In the genomic region with DNA sequence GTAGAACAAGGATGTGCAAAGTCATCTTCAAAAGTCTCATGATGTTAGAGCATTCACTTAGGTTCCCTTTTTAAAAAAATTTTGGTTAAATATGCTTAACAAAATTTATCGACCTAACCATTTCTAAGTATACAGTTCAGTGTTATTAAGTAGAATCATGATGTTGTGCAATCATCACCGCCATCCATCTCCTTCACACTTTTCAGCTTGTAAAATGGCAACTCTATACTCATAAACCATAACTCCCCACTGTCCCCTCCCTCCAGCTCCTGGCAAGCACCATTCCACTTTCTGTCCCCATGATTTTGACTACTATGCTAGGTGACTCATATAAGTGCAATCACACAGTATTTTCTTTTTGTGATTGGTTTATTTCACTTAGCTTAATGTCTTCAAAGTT, we compare ENCODE assay signal across 3 cellular contexts.
TF ChIP-seq lines count a peak whose summit lies in the region.

No MANE protein-coding gene starts in this region.

TF ChIP-seq in HepG2, 621 proteins besides CTCF, POLR2A, EP300 and RAD21 (continued from another document):
- TF ChIP-seq, protein P1, sequence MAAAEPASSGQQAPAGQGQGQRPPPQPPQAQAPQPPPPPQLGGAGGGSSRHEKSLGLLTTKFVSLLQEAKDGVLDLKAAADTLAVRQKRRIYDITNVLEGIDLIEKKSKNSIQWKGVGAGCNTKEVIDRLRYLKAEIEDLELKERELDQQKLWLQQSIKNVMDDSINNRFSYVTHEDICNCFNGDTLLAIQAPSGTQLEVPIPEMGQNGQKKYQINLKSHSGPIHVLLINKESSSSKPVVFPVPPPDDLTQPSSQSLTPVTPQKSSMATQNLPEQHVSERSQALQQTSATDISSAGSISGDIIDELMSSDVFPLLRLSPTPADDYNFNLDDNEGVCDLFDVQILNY (CRISPR knock-in tag; conservative IDR thresholded peaks at IDR 0.05): no peak

TF ChIP-seq in Ishikawa, 13 proteins besides CTCF, POLR2A, EP300 and RAD21 (continued from another document):
- TF ChIP-seq, protein P2, sequence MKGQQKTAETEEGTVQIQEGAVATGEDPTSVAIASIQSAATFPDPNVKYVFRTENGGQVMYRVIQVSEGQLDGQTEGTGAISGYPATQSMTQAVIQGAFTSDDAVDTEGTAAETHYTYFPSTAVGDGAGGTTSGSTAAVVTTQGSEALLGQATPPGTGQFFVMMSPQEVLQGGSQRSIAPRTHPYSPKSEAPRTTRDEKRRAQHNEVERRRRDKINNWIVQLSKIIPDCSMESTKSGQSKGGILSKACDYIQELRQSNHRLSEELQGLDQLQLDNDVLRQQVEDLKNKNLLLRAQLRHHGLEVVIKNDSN (IDR thresholded peaks at IDR 0.05): no peak

TF ChIP-seq in WTC11, 78 proteins besides CTCF, POLR2A, EP300 and RAD21 (continued from another document):
- no peak for TF ChIP-seq TEAD1 (CRISPR knock-in tag; IDR thresholded peaks at IDR 0.05)
- TF ChIP-seq, protein P3, sequence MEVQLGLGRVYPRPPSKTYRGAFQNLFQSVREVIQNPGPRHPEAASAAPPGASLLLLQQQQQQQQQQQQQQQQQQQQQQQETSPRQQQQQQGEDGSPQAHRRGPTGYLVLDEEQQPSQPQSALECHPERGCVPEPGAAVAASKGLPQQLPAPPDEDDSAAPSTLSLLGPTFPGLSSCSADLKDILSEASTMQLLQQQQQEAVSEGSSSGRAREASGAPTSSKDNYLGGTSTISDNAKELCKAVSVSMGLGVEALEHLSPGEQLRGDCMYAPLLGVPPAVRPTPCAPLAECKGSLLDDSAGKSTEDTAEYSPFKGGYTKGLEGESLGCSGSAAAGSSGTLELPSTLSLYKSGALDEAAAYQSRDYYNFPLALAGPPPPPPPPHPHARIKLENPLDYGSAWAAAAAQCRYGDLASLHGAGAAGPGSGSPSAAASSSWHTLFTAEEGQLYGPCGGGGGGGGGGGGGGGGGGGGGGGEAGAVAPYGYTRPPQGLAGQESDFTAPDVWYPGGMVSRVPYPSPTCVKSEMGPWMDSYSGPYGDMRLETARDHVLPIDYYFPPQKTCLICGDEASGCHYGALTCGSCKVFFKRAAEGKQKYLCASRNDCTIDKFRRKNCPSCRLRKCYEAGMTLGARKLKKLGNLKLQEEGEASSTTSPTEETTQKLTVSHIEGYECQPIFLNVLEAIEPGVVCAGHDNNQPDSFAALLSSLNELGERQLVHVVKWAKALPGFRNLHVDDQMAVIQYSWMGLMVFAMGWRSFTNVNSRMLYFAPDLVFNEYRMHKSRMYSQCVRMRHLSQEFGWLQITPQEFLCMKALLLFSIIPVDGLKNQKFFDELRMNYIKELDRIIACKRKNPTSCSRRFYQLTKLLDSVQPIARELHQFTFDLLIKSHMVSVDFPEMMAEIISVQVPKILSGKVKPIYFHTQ (CRISPR knock-in tag; IDR thresholded peaks at IDR 0.05): peak; percentile 39; the same call in 1 of the 2 replicates
- no peak for TF ChIP-seq NFYB (CRISPR knock-in tag; conservative IDR thresholded peaks at IDR 0.05; ENCODE audit: low read depth)
- TF ChIP-seq CBFB (CRISPR knock-in tag; IDR thresholded peaks at IDR 0.05; ENCODE audit: low read depth): no peak
- TF ChIP-seq ELF4 (CRISPR knock-in tag; IDR thresholded peaks at IDR 0.05; ENCODE audit: low read depth): no peak
- TF ChIP-seq, protein P4, sequence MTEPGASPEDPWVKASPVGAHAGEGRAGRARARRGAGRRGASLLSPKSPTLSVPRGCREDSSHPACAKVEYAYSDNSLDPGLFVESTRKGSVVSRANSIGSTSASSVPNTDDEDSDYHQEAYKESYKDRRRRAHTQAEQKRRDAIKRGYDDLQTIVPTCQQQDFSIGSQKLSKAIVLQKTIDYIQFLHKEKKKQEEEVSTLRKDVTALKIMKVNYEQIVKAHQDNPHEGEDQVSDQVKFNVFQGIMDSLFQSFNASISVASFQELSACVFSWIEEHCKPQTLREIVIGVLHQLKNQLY (CRISPR knock-in tag; IDR thresholded peaks at IDR 0.05): no peak
- TF ChIP-seq, protein P5, sequence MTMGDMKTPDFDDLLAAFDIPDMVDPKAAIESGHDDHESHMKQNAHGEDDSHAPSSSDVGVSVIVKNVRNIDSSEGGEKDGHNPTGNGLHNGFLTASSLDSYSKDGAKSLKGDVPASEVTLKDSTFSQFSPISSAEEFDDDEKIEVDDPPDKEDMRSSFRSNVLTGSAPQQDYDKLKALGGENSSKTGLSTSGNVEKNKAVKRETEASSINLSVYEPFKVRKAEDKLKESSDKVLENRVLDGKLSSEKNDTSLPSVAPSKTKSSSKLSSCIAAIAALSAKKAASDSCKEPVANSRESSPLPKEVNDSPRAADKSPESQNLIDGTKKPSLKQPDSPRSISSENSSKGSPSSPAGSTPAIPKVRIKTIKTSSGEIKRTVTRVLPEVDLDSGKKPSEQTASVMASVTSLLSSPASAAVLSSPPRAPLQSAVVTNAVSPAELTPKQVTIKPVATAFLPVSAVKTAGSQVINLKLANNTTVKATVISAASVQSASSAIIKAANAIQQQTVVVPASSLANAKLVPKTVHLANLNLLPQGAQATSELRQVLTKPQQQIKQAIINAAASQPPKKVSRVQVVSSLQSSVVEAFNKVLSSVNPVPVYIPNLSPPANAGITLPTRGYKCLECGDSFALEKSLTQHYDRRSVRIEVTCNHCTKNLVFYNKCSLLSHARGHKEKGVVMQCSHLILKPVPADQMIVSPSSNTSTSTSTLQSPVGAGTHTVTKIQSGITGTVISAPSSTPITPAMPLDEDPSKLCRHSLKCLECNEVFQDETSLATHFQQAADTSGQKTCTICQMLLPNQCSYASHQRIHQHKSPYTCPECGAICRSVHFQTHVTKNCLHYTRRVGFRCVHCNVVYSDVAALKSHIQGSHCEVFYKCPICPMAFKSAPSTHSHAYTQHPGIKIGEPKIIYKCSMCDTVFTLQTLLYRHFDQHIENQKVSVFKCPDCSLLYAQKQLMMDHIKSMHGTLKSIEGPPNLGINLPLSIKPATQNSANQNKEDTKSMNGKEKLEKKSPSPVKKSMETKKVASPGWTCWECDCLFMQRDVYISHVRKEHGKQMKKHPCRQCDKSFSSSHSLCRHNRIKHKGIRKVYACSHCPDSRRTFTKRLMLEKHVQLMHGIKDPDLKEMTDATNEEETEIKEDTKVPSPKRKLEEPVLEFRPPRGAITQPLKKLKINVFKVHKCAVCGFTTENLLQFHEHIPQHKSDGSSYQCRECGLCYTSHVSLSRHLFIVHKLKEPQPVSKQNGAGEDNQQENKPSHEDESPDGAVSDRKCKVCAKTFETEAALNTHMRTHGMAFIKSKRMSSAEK (CRISPR knock-in tag; IDR thresholded peaks at IDR 0.05; ENCODE audit: borderline replicate concordance): no peak
- TF ChIP-seq, protein P6, sequence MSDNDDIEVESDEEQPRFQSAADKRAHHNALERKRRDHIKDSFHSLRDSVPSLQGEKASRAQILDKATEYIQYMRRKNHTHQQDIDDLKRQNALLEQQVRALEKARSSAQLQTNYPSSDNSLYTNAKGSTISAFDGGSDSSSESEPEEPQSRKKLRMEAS (CRISPR knock-in tag; IDR thresholded peaks at IDR 0.05): no peak
- TF ChIP-seq, protein P7, sequence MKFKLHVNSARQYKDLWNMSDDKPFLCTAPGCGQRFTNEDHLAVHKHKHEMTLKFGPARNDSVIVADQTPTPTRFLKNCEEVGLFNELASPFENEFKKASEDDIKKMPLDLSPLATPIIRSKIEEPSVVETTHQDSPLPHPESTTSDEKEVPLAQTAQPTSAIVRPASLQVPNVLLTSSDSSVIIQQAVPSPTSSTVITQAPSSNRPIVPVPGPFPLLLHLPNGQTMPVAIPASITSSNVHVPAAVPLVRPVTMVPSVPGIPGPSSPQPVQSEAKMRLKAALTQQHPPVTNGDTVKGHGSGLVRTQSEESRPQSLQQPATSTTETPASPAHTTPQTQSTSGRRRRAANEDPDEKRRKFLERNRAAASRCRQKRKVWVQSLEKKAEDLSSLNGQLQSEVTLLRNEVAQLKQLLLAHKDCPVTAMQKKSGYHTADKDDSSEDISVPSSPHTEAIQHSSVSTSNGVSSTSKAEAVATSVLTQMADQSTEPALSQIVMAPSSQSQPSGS (CRISPR knock-in tag; IDR thresholded peaks at IDR 0.05; ENCODE audit: borderline replicate concordance, low read depth): no peak
